ENCODE assay signal across 17 cellular contexts in the genomic region with DNA sequence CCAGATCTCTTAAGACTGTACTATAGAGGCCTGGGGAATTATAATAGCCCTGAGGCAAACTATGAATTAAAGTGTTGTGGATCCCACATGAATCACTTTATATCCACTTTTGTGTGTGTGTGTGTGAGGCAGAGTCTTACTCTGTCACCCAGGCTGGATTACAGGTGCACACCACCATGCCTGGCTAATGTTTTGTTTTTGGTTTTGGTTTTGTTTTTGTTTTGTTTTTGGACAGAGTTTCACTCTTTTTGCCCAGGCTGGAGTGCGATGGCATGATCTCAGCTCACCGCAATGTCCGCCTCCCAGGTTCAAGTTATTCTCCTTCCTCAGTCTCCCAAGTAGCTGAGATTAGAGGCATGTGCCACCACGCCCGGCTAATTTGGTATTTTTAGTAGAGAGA. TPM values are rescaled to one million over a fixed set of nuclear protein-coding genes. Genes with fewer than 3 reads are reported as not detected.
DNase-seq lines count a peak whose midpoint lies in the region; TF ChIP-seq lines count a peak whose summit lies in the region.
"Had no signal": no experiment of that assay in that cellular context is flagged by ENCODE, and none has a peak within 500 bp of the region (broad histone marks: within the 10 kb centered on the region; RNA-seq: fewer than 3 reads in every experiment).

No MANE protein-coding gene starts in this region.

- peaks cover 74% of the 10 kb centered on the region for H3K4me1 Mint-ChIP-seq in activated naive CD8-positive, alpha-beta T cell treated with anti-CD3 and anti-CD28 coated beads for 36 hours

- DNase-seq in activated T-cell treated with anti-CD3 and anti-CD28 coated beads, Interleukin-2, amount 50 U/mL, for 1 hour = peak; percentile 33
- DNase-seq in activated T-cell treated with anti-CD3 and anti-CD28 coated beads for 4 hours = no peak
- DNase-seq in M059J (ENCODE audit: low read depth) = peak; percentile 15
- no peak for DNase-seq in activated naive CD8-positive, alpha-beta T cell treated with anti-CD3 and anti-CD28 coated beads for 36 hours
- no peak for DNase-seq in pons (ENCODE audit: low spot score)
- no peak for DNase-seq in GF-D8 (lab: John Stamatoyannopoulos, UW)
- DNase-seq in NCI-H1048 (lab: John Stamatoyannopoulos, UW) = no peak
- DNase-seq: adrenal gland; caudate nucleus; effector CD8-positive, alpha-beta T cell; HFFc6; NCI-H1436; NK-92 treated with Interleukin-12 subunit alpha and Interleukin-12 subunit beta, amount 100 ng/mL, for 24 hours; stimulated activated CD4-positive, alpha-beta T cell treated with anti-CD3 and anti-CD28 coated beads, Interleukin-15, amount 100 ng/mL, for 24 hours; uterus had no signal

- H3K36me3 Mint-ChIP-seq in activated naive CD8-positive, alpha-beta T cell treated with anti-CD3 and anti-CD28 coated beads for 36 hours = peaks cover 48% of the 10 kb centered on the region

- peaks cover 30 to 32% of the 10 kb centered on the region in 2 experiments for H3K4me1 ChIP-seq in neutrophil (ENCODE audit: control insufficient read depth in 1 of 2, insufficient read depth in 1 of 2, low read depth in 1 of 2, low read length in 1 of 2)
- H3K4me1 ChIP-seq: uterus had no signal

- peak overlapping the region; percentile 99 for H3K4me3 Mint-ChIP-seq in activated naive CD8-positive, alpha-beta T cell treated with anti-CD3 and anti-CD28 coated beads for 36 hours
- H3K4me3 Mint-ChIP-seq: HFFc6 had no signal

- H3K9me3 ChIP-seq in neutrophil = no peaks in the 10 kb centered on the region
- H3K9me3 ChIP-seq: adrenal gland, right atrium auricular region, uterus had no signal

- H3K4me3 ChIP-seq in neutrophil (ENCODE audit: low read depth in 1 of 2, low read length in 1 of 2) = no peak overlapping the region
- H3K4me3 ChIP-seq: uterus had no signal

- no peak for TF ChIP-seq CTCF in neutrophil (IDR thresholded peaks at IDR 0.05)

- peaks cover 45% of the 10 kb centered on the region for H3K36me3 ChIP-seq in neutrophil
- H3K36me3 ChIP-seq: adrenal gland, right atrium auricular region, uterus had no signal

- no peaks in the 10 kb centered on the region for H3K27me3 Mint-ChIP-seq in activated naive CD8-positive, alpha-beta T cell treated with anti-CD3 and anti-CD28 coated beads for 36 hours

- H3K27ac ChIP-seq in neutrophil = peak overlapping the region; percentile 60
- H3K27ac ChIP-seq: adrenal gland, right atrium auricular region, uterus had no signal

- peak overlapping the region; percentile 31 for H3K27ac Mint-ChIP-seq in activated naive CD8-positive, alpha-beta T cell treated with anti-CD3 and anti-CD28 coated beads for 36 hours
- H3K27ac Mint-ChIP-seq: HFFc6 had no signal

- no peaks in the 10 kb centered on the region for H3K9me3 Mint-ChIP-seq in activated naive CD8-positive, alpha-beta T cell treated with anti-CD3 and anti-CD28 coated beads for 36 hours
- H3K9me3 Mint-ChIP-seq: HFFc6 had no signal

- no peaks in the 10 kb centered on the region for H3K27me3 ChIP-seq in neutrophil
- H3K27me3 ChIP-seq: adrenal gland, right atrium auricular region, uterus had no signal

RNA-seq across cellular contexts. Expression of a gene that starts 32.2 kb away (rescaled TPM):
- 47.6 and 59.9 TPM in 2 replicates for total RNA-seq in M059J (2014; rRNA removed; shearing (Covaris generic))
- 10 to 100 TPM; 17.7 to 18.5 TPM for total RNA-seq in activated naive CD8-positive, alpha-beta T cell treated with anti-CD3 and anti-CD28 coated beads for 36 hours

Comparison
In these comparisons a context has a peak if more than half of its experiments do, and no peak if none do; other contexts are left out.
1. DNase-seq: peak in activated T-cell treated with anti-CD3 and anti-CD28 coated beads, Interleukin-2, amount 50 U/mL, for 1 hour (single experiment) and M059J (single experiment); none in activated T-cell treated with anti-CD3 and anti-CD28 coated beads for 4 hours (single experiment), activated naive CD8-positive, alpha-beta T cell treated with anti-CD3 and anti-CD28 coated beads for 36 hours (single experiment), pons (single experiment), GF-D8 (single experiment) and NCI-H1048 (single experiment).